In genomic region chr14:80164991-80165390, GRCh38 we compare ENCODE assay signal across 25 cellular contexts. TPM values are rescaled to one million over a fixed set of nuclear protein-coding genes. Genes with fewer than 3 reads are reported as not detected.
DNase-seq lines count a peak whose midpoint lies in the region; ATAC-seq, FAIRE-seq and TF ChIP-seq lines count a peak whose summit lies in the region.
"Had no signal": no experiment of that assay in that cellular context is flagged by ENCODE, and none has a peak within 500 bp of the region (broad histone marks: within the 10 kb centered on the region; RNA-seq: fewer than 3 reads in every experiment).

No MANE protein-coding gene starts in this region.

- H4K20me1 ChIP-seq in IMR-90 (ENCODE audit: insufficient read depth, low read length): no peaks in the 10 kb centered on the region
- no peaks in the 10 kb centered on the region for H4K20me1 ChIP-seq in keratinocyte (ENCODE audit: control insufficient read depth, extremely low read depth, insufficient read depth, low read length)

- H3K4me3 Mint-ChIP-seq in chondrocyte (ENCODE audit: unreplicated experiment): no peak overlapping the region
- H3K4me3 Mint-ChIP-seq: activated CD4-positive, alpha-beta memory T cell treated with anti-CD3 and anti-CD28 coated beads, Interleukin-2, amount 10 ng/mL, durations not matched to agents 7 days and 5 days; activated naive CD4-positive, alpha-beta T cell treated with anti-CD3 and anti-CD28 coated beads for 36 hours; CD4-positive, alpha-beta memory T cell; endodermal cell; T-helper 1 cell treated with Interleukin-12 subunit alpha and Interleukin-12 subunit beta and Interleukin-4 antibody, amounts not matched to agents 30 μg/mL and 1 μg/mL, for 36 hours; WTC11 had no signal

- H3K36me3 Mint-ChIP-seq in chondrocyte (ENCODE audit: low read depth): no peaks in the 10 kb centered on the region
- H3K36me3 Mint-ChIP-seq: CD4-positive, alpha-beta memory T cell had no signal

- no peak overlapping the region for H3K9ac ChIP-seq in IMR-90 (ENCODE audit: low read depth, low read length)
- H3K9ac ChIP-seq in keratinocyte (ENCODE audit: control insufficient read depth, extremely low read depth, insufficient read depth, low read length): no peak overlapping the region

- H3K27me3 ChIP-seq in IMR-90 (ENCODE audit: control insufficient read depth, insufficient read depth, low read length): no peaks in the 10 kb centered on the region
- no peaks in the 10 kb centered on the region for H3K27me3 ChIP-seq in keratinocyte (ENCODE audit: control insufficient read depth, extremely low read depth, insufficient read depth, low read length)
- H3K27me3 ChIP-seq in WERI-Rb-1 (ENCODE audit: insufficient read depth, low read depth, severe bottlenecking): no peaks in the 10 kb centered on the region
- H3K27me3 ChIP-seq: left lung had no signal

- H3K4me1 Mint-ChIP-seq in chondrocyte (ENCODE audit: low read depth): peaks cover 48% of the 10 kb centered on the region
- H3K4me1 Mint-ChIP-seq: activated CD4-positive, alpha-beta memory T cell treated with anti-CD3 and anti-CD28 coated beads, Interleukin-2, amount 10 ng/mL, durations not matched to agents 7 days and 5 days; CD4-positive, alpha-beta memory T cell; endodermal cell had no signal

- FAIRE-seq in keratinocyte (lab: Jason Lieb, UNC): no peak

- CTCF ChIA-PET in AG04449 (lab: Yijun Ruan, JAX) (interaction anchor here (0.8 to 1.5 kb wide), 3 partner anchors 12 to 48 kb away, joined by 3 to 4 read pairs (median 3); no protein-coding TSS in a partner anchor), IMR-90 (lab: Yijun Ruan, JAX) (no interaction called here)

- H3K14ac ChIP-seq in IMR-90 (replicated peaks; ENCODE audit: low read depth, low read length): no peak overlapping the region

- intact Hi-C loops in IMR-90 (cut with micrococcal nuclease): loop anchor here (2.0 kb wide), 1 partner anchor 28 kb away; no protein-coding TSS in a partner anchor

- no peaks in the 10 kb centered on the region for H3K79me1 ChIP-seq in IMR-90 (ENCODE audit: low read depth in 1 of 2, low read length in 2 of 2)

- H3K18ac ChIP-seq in IMR-90 (ENCODE audit: low read depth, low read length): no peak overlapping the region

- H4K8ac ChIP-seq in IMR-90 (ENCODE audit: low read depth in 2 of 2, low read length in 2 of 2): no peak overlapping the region

- no TSS peak for BruUV-seq in IMR-90 (replicated peaks; lab: Mats Ljungman, UMichigan)

- no peak overlapping the region for H3K4ac ChIP-seq in IMR-90 (ENCODE audit: low read depth, low read length)

- POLR2A ChIA-PET in AG04449 (lab: Yijun Ruan, JAX): no interaction called here
- POLR2A ChIA-PET in IMR-90 (lab: Charles Lee; ENCODE audit: unreplicated experiment): no interaction called here

- no peak overlapping the region for H3K4me2 ChIP-seq in IMR-90 (ENCODE audit: low read depth, low read length)
- H3K4me2 ChIP-seq in keratinocyte (ENCODE audit: control insufficient read depth, extremely low read depth, insufficient read depth, low read depth, low read length): no peak overlapping the region
- H3K4me2 ChIP-seq: smooth muscle cell had no signal

- H3K27ac Mint-ChIP-seq in chondrocyte (ENCODE audit: unreplicated experiment): peak overlapping the region; percentile 9
- H3K27ac Mint-ChIP-seq: activated CD4-positive, alpha-beta memory T cell treated with anti-CD3 and anti-CD28 coated beads, Interleukin-2, amount 10 ng/mL, durations not matched to agents 7 days and 5 days; activated naive CD4-positive, alpha-beta T cell treated with anti-CD3 and anti-CD28 coated beads for 36 hours; CD4-positive, alpha-beta memory T cell; endodermal cell; T-helper 1 cell treated with Interleukin-12 subunit alpha and Interleukin-12 subunit beta and Interleukin-4 antibody, amounts not matched to agents 30 μg/mL and 1 μg/mL, for 36 hours; WTC11 had no signal

- no peaks in the 10 kb centered on the region; the same call in 1 of the 2 replicates for H3K4me1 ChIP-seq in IMR-90 (ENCODE audit: control insufficient read depth, insufficient read depth, low read length)
- peaks cover 4% of the 10 kb centered on the region for H3K4me1 ChIP-seq in keratinocyte (ENCODE audit: control insufficient read depth, extremely low read depth, insufficient read depth, low read length)
- H3K4me1 ChIP-seq: left lung had no signal

- H2AFZ ChIP-seq in IMR-90 (replicated peaks; ENCODE audit: low read length, poor library complexity): no peak overlapping the region
- H2AFZ ChIP-seq in keratinocyte (ENCODE audit: control insufficient read depth, low read length): no peak overlapping the region

- in situ Hi-C loops in IMR-90 (cut with MboI; ENCODE audit: low sequenced_read_pairs): no loop called here

- H3K9me1 ChIP-seq in IMR-90 (ENCODE audit: insufficient read depth, low read length) (no peaks in the 10 kb centered on the region), keratinocyte (ENCODE audit: control insufficient read depth, extremely low read depth, insufficient read depth, low read length) (no peaks in the 10 kb centered on the region)

- H3K9me3 ChIP-seq in IMR-90 (ENCODE audit: control insufficient read depth, insufficient read depth, low read length): no peaks in the 10 kb centered on the region
- no peaks in the 10 kb centered on the region for H3K9me3 ChIP-seq in keratinocyte (ENCODE audit: control insufficient read depth, low read depth, low read length)
- no peaks in the 10 kb centered on the region for H3K9me3 ChIP-seq in WERI-Rb-1 (ENCODE audit: severe bottlenecking)
- H3K9me3 ChIP-seq: left lung had no signal

- H3K27ac ChIP-seq in IMR-90 (ENCODE audit: insufficient read depth, low read length) (no peak overlapping the region), keratinocyte (ENCODE audit: control insufficient read depth, insufficient read depth, low read length) (peak overlapping the region; percentile 2), WERI-Rb-1 (no peak overlapping the region)
- H3K27ac ChIP-seq: left lung had no signal

- WGBS in IMR-90 (ENCODE audit: extremely low coverage in 2 of 2, insufficient read length in 1 of 2), 2 experiments: no CpG with 5 or more reads among the region's 7 CpGs

- peaks cover 9% of the 10 kb centered on the region for H3K9me3 Mint-ChIP-seq in chondrocyte (ENCODE audit: low read depth)
- H3K9me3 Mint-ChIP-seq: activated CD4-positive, alpha-beta memory T cell treated with anti-CD3 and anti-CD28 coated beads, Interleukin-2, amount 10 ng/mL, durations not matched to agents 7 days and 5 days; activated naive CD4-positive, alpha-beta T cell treated with anti-CD3 and anti-CD28 coated beads for 36 hours; endodermal cell had no signal

- H2BK20ac ChIP-seq in IMR-90 (ENCODE audit: low read depth, low read length): no peak overlapping the region

- no peak for TF ChIP-seq POLR2A in IMR-90 (IDR thresholded peaks at IDR 0.05; ENCODE audit: low read depth, low read length)

- no peak overlapping the region for H4K91ac ChIP-seq in IMR-90 (ENCODE audit: insufficient read depth, low read depth, low read length)

- H3K27me3 Mint-ChIP-seq in chondrocyte (ENCODE audit: low read depth): no peaks in the 10 kb centered on the region
- H3K27me3 Mint-ChIP-seq: activated CD4-positive, alpha-beta memory T cell treated with anti-CD3 and anti-CD28 coated beads, Interleukin-2, amount 10 ng/mL, durations not matched to agents 7 days and 5 days had no signal

- no peaks in the 10 kb centered on the region for H3K79me2 ChIP-seq in keratinocyte (ENCODE audit: control insufficient read depth, insufficient read depth, low read length)

- no peak overlapping the region for H2AK9ac ChIP-seq in IMR-90 (replicated peaks; ENCODE audit: low read depth, low read length, poor library complexity)

- no peak overlapping the region for H3K56ac ChIP-seq in IMR-90 (ENCODE audit: extremely low read depth, insufficient read depth, low read length)

- TF ChIP-seq RAD21 in IMR-90 (IDR thresholded peaks at IDR 0.05; ENCODE audit: low read length): no peak

- TF ChIP-seq CTCF in AG04449 (IDR thresholded peaks at IDR 0.05; ENCODE audit: insufficient read depth, low read length, missing control alignments) (no peak), IMR-90 (conservative IDR thresholded peaks at IDR 0.05; ENCODE audit: low read depth, low read length) (no peak), chondrocyte (IDR thresholded peaks at IDR 0.05) (peak; percentile 59), keratinocyte (optimal IDR thresholded peaks at IDR 0.05 in 1 of 3, IDR thresholded peaks at IDR 0.05 in 1 of 3, conservative IDR thresholded peaks at IDR 0.05 in 1 of 3; ENCODE audit: extremely low read depth in 1 of 3, insufficient read depth in 2 of 3, low read length in 3 of 3) (no peak), WERI-Rb-1 (IDR thresholded peaks at IDR 0.05; ENCODE audit: low read depth, low read length) (no peak), GM10266 (IDR thresholded peaks at IDR 0.05; ENCODE audit: control insufficient read depth, insufficient read depth, low read depth, missing control alignments) (no peak)

- no peak overlapping the region for H2BK120ac ChIP-seq in IMR-90 (ENCODE audit: low read depth, low read length)

- ATAC-seq in IMR-90 (ENCODE audit: low read depth): peak; percentile 65
- no peak for ATAC-seq in HG03457 (IDR thresholded peaks at IDR 0.05; ENCODE audit: unreplicated experiment)
- ATAC-seq: left lung, WTC11 had no signal

- no peaks in the 10 kb centered on the region for H3K36me3 ChIP-seq in IMR-90 (ENCODE audit: control insufficient read depth, insufficient read depth, low read length)
- H3K36me3 ChIP-seq in keratinocyte (ENCODE audit: control insufficient read depth in 2 of 2, extremely low read depth in 1 of 2, insufficient read depth in 2 of 2, low read length in 2 of 2): no peaks in the 10 kb centered on the region
- no peaks in the 10 kb centered on the region for H3K36me3 ChIP-seq in WERI-Rb-1
- H3K36me3 ChIP-seq: left lung had no signal

- no peak overlapping the region for H3K23ac ChIP-seq in IMR-90 (ENCODE audit: low read depth, low read length)

- H2BK5ac ChIP-seq in IMR-90 (ENCODE audit: low read depth, low read length, poor library complexity, severe bottlenecking): no peak overlapping the region

- no peak overlapping the region for H2BK15ac ChIP-seq in IMR-90 (ENCODE audit: low read depth, low read length)

- H2AK5ac ChIP-seq in IMR-90 (ENCODE audit: low read depth, low read length): no peak overlapping the region

- dilution Hi-C loops in IMR-90 (cut with HindIII; ENCODE audit: low sequenced_read_pairs, unreplicated experiment) (no loop called here), keratinocyte (cut with MboI; ENCODE audit: extremely low pct_ligation_motif_present, low sequenced_read_pairs) (no loop called here)

- H4K5ac ChIP-seq in IMR-90 (ENCODE audit: low read depth, low read length): no peak overlapping the region

- H3K4me3 ChIP-seq in AG04449 (ENCODE audit: low read depth, low read length) (no peak overlapping the region), IMR-90 (ENCODE audit: insufficient read depth, low read depth, low read length) (no peak overlapping the region), keratinocyte (ENCODE audit: control insufficient read depth in 2 of 3, extremely low read depth in 1 of 3, insufficient read depth in 2 of 3, low read depth in 1 of 3, low read length in 3 of 3) (no peak overlapping the region), WERI-Rb-1 (ENCODE audit: low read depth, low read length) (no peak overlapping the region)
- H3K4me3 ChIP-seq: left lung, smooth muscle cell had no signal

- DNase-seq in AG04449 (ENCODE audit: low read depth, low spot score) (peak; percentile 21), IMR-90 (peak; percentile 84), chondrocyte (ENCODE audit: low spot score) (no peak), keratinocyte (ENCODE audit: low read depth, low spot score) (peak; percentile 25), WERI-Rb-1 (no peak), GM10266 (ENCODE audit: extremely low spot score) (no peak)
- DNase-seq in stimulated activated CD4-positive, alpha-beta T cell treated with anti-CD3 and anti-CD28 coated beads, Interleukin-12 subunit alpha, Interleukin-12 subunit beta, amount 100 ng/mL, for 4 hours: no peak
- DNase-seq: activated CD4-positive, alpha-beta memory T cell treated with anti-CD3 and anti-CD28 coated beads, Interleukin-2, amount 10 ng/mL, durations not matched to agents 7 days and 5 days; activated naive CD4-positive, alpha-beta T cell treated with anti-CD3 and anti-CD28 coated beads for 36 hours; activated T-cell treated with anti-CD3 and anti-CD28 coated beads, Interleukin-2, amount 50 U/mL, for 1 hour; anterior cingulate cortex; CD4-positive, alpha-beta memory T cell; DMS79; endodermal cell; foreskin melanocyte; left lung; NCI-H1092; NCI-H2081 treated with DMSO at 0.1 percent for 48 hours; NCI-H526; OCI-M1; stimulated activated CD4-positive, alpha-beta T cell treated with anti-CD3 and anti-CD28 coated beads, Interleukin-4, amount 100 ng/mL, for 4 hours had no signal

RNA-seq across cellular contexts. Expression of gene DIO2, which starts 46.3 kb away (rescaled TPM):
- total RNA-seq in IMR-90 (2012; rRNA removed) (21.7 and 24.2 TPM in 2 replicates), chondrocyte (0.79 to 87.0 TPM (median 1.4 TPM) in 3 replicates)
- polyA plus RNA-seq in IMR-90 (2012; rRNA removed) (7.4 and 12.8 TPM in 2 replicates), keratinocyte (0.01 to 0.67 TPM (median 0.22 TPM) in 3 replicates)
- 5.7 and 7.4 TPM in 2 replicates for polyA plus RNA-seq in IMR-90 (2012; cell fraction: cytosol; rRNA removed)
- polyA plus RNA-seq in IMR-90 (2012; cell fraction: nucleus; rRNA removed; ENCODE audit: low replicate concordance): 12.8 and 17.0 TPM in 2 replicates
- polyA plus RNA-seq in keratinocyte (2011; ENCODE audit: low read depth): 6.2 TPM
- 0.07 and 0.09 TPM in 2 replicates for polyA plus RNA-seq in keratinocyte (2011; cell fraction: cytosol; rRNA removed)
- polyA plus RNA-seq in keratinocyte (2011; cell fraction: nucleus; rRNA removed): 0.90 and 0.93 TPM in 2 replicates
- 0.03 and 0.72 TPM in 2 replicates for polyA plus RNA-seq in keratinocyte (2012; ENCODE audit: low replicate concordance)
- polyA minus RNA-seq in keratinocyte: 0.26 to 2.5 TPM (median 1.4 TPM) in 3 replicates
- not detected for polyA minus RNA-seq in keratinocyte (2011; cell fraction: cytosol; rRNA and poly(A)+ RNA removed)
- 1.4 and 1.6 TPM in 2 replicates for polyA minus RNA-seq in keratinocyte (2011; cell fraction: nucleus; rRNA and poly(A)+ RNA removed)
- total RNA-seq: activated CD4-positive, alpha-beta memory T cell treated with anti-CD3 and anti-CD28 coated beads, Interleukin-2, amount 10 ng/mL, durations not matched to agents 7 days and 5 days; activated naive CD4-positive, alpha-beta T cell treated with anti-CD3 and anti-CD28 coated beads for 36 hours; CD4-positive, alpha-beta memory T cell had no signal
- polyA plus RNA-seq: CD4-positive, alpha-beta memory T cell had no signal

Comparison
In these comparisons a context has a peak if more than half of its experiments do, and no peak if none do; other contexts are left out.
1. DNase-seq: peak in AG04449 (single experiment), IMR-90 (single experiment) and keratinocyte (single experiment); none in chondrocyte (single experiment), WERI-Rb-1 (single experiment), GM10266 (single experiment) and stimulated activated CD4-positive, alpha-beta T cell treated with anti-CD3 and anti-CD28 coated beads, Interleukin-12 subunit alpha, Interleukin-12 subunit beta, amount 100 ng/mL, for 4 hours (single experiment).